9 cellular contexts compared by ENCODE assay signal in the genomic region with DNA sequence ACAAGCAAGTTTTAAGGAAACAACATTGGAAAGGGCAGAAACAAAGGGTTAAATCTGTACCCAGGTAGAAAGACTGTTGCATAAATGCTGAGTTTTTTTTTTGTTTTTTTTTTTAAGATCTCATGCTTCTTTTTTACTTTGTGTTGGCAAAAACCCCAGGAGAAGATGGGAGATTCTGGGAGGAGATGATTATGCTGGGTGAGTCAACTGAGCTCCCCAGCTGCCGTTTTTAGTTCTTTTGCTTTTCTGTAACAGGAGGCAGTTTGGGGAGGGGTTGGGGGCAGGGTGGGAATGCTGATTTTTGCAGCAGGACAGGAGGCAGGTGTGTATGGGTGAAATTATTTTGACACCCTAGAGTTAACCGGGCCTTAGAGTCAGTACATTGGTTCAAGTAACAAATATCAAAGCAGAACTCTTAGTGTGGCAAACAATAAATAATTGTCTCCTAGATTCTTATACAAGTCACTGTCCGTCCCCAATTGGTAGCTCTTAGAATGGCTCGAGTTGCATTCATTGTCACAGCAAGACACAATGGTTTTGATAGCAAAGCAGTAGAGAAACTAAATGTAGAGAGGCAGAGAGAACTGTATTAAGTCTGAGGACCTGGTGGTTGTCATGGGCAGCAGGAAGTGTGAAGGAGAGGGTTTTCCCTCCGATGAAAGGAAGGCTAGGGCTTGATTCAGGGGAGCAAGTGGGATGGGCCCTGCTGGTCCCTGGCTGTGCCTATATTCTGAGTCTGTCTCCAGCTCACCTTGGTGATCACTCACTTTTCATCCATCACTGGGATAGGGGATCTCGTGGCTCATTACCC. TPM values are rescaled to one million over a fixed set of nuclear protein-coding genes. Genes with fewer than 3 reads are reported as not detected.
DNase-seq lines count a peak whose midpoint lies in the region; ATAC-seq and TF ChIP-seq lines count a peak whose summit lies in the region.
"Had no signal": no experiment of that assay in that cellular context is flagged by ENCODE, and none has a peak within 500 bp of the region (broad histone marks: within the 10 kb centered on the region; RNA-seq: fewer than 3 reads in every experiment).

No MANE protein-coding gene starts in this region.

- H3K79me1 ChIP-seq in mesendoderm (ENCODE audit: low read length), result peaks cover 44% of the 10 kb centered on the region

- no peak for TF ChIP-seq POLR2A in breast epithelium (IDR thresholded peaks at IDR 0.05)

- no peak overlapping the region for H2AK5ac ChIP-seq in mesendoderm (ENCODE audit: low read length)

- peak overlapping the region; percentile 5 for H3K56ac ChIP-seq in mesendoderm (ENCODE audit: low read length)

- no peak overlapping the region for H2BK15ac ChIP-seq in mesendoderm (replicated peaks; ENCODE audit: low read depth)

- H3K18ac ChIP-seq in mesendoderm (ENCODE audit: low read length), result no peak overlapping the region

- no peak overlapping the region for H4K5ac ChIP-seq in mesendoderm (ENCODE audit: low read length)

- H2BK120ac ChIP-seq in mesendoderm (ENCODE audit: low read depth, low read length), result no peak overlapping the region

- TF ChIP-seq CTCF in AG10803 (conservative IDR thresholded peaks at IDR 0.05; ENCODE audit: low read length), result no peak
- TF ChIP-seq CTCF in breast epithelium (IDR thresholded peaks at IDR 0.05), result no peak

- H3K4me2 ChIP-seq in mesendoderm (ENCODE audit: low read length), result no peak overlapping the region

- H3K27me3 ChIP-seq in breast epithelium (no peaks in the 10 kb centered on the region), mesendoderm (ENCODE audit: insufficient read depth, low read length, poor library complexity) (no peaks in the 10 kb centered on the region)
- H3K27me3 ChIP-seq: heart left ventricle had no signal

- no CpG with 5 or more reads among the region's 6 CpGs for WGBS in mesendoderm (ENCODE audit: extremely low coverage, insufficient coverage, low lambda C conversion rate)

- H2BK5ac ChIP-seq in mesendoderm (ENCODE audit: low read length), result no peak overlapping the region

- H3K36me3 ChIP-seq in breast epithelium (no peaks in the 10 kb centered on the region), mesendoderm (ENCODE audit: control insufficient read depth, insufficient read depth, low read length) (no peaks in the 10 kb centered on the region)

- intact Hi-C loops in breast epithelium (cut with DNase I; ENCODE audit: low total_unique reads), result no loop called here

- ATAC-seq in GM19452 (IDR thresholded peaks at IDR 0.05; ENCODE audit: unreplicated experiment) (no peak), HG02885 (IDR thresholded peaks at IDR 0.05; ENCODE audit: poor library complexity, unreplicated experiment) (no peak)
- ATAC-seq: heart left ventricle had no signal

- no peaks in the 10 kb centered on the region for H3K9me3 ChIP-seq in breast epithelium
- H3K9me3 ChIP-seq: heart left ventricle had no signal

- peak overlapping the region; percentile 30 for H3K9ac ChIP-seq in mesendoderm (ENCODE audit: low read length)

- no peaks in the 10 kb centered on the region for H3K4me1 ChIP-seq in breast epithelium
- H3K4me1 ChIP-seq in mesendoderm (ENCODE audit: control insufficient read depth, low read depth, low read length), result peaks cover 10% of the 10 kb centered on the region

- H3K4me3 ChIP-seq in AG10803 (ENCODE audit: low read length) (no peak overlapping the region), breast epithelium (no peak overlapping the region), mesendoderm (ENCODE audit: low read length) (no peak overlapping the region)
- H3K4me3 ChIP-seq: heart left ventricle had no signal

- H3K23ac ChIP-seq in mesendoderm (ENCODE audit: low read length), result no peak overlapping the region

- H3K27ac ChIP-seq in breast epithelium, result peak overlapping the region; percentile 11 to 20
- no peak overlapping the region for H3K27ac ChIP-seq in mesendoderm (ENCODE audit: low read depth, low read length)
- H3K27ac ChIP-seq: heart left ventricle had no signal

- DNase-seq in AG10803 (ENCODE audit: low read depth), result peak; percentile 63
- DNase-seq in HT1080 (ENCODE audit: low read depth), result peak; percentile 56
- DNase-seq in breast epithelium (ENCODE audit: low spot score in 2 of 2), result no peak
- DNase-seq in mesendoderm, result no peak
- DNase-seq in NCI-H524 treated with DMSO at 0.1 percent for 48 hours (lab: John Stamatoyannopoulos, UW), result no peak
- DNase-seq in stimulated activated CD8-positive, alpha-beta memory T cell treated with anti-CD3 and anti-CD28 coated beads, Interleukin-4, amount 100 ng/mL, for 48 hours, result no peak
- DNase-seq: heart left ventricle had no signal

- no peak overlapping the region for H3K4ac ChIP-seq in mesendoderm (ENCODE audit: low read depth, low read length)

- H3K79me2 ChIP-seq in mesendoderm (ENCODE audit: control insufficient read depth, insufficient read depth, low read length), result peaks cover 55% of the 10 kb centered on the region

- no peak overlapping the region for H4K8ac ChIP-seq in mesendoderm (ENCODE audit: low read depth, low read length)

RNA-seq across cellular contexts. Expression of a gene that starts 36.7 kb away (rescaled TPM):
- total RNA-seq in HT1080 (2014; rRNA removed; shearing (Covaris generic)), result 0.11 and 0.17 TPM in 2 replicates
- 0.10 and 0.45 TPM in 2 replicates for polyA plus RNA-seq in HT1080 (2015; cell fraction: cytosol; rRNA removed)
- polyA plus RNA-seq in HT1080 (2015; cell fraction: nucleus; rRNA removed), result 0.31 and 0.76 TPM in 2 replicates
- total RNA-seq in breast epithelium, result under 1 TPM; 0.16 to 0.33 (median 0.29) TPM
- 35.7 TPM for polyA plus RNA-seq in mesendoderm (2013, experiment 1 of 2)
- polyA plus RNA-seq in mesendoderm (2013, experiment 2 of 2), result 36.5 TPM

RNA-seq across cellular contexts. Expression of a gene that starts 41.3 kb away (rescaled TPM):
- 18.2 and 39.9 TPM in 2 replicates for total RNA-seq in HT1080 (2014; rRNA removed; shearing (Covaris generic))
- polyA plus RNA-seq in HT1080 (2015; cell fraction: cytosol; rRNA removed), result 22.9 and 23.8 TPM in 2 replicates
- 26.5 and 27.1 TPM in 2 replicates for polyA plus RNA-seq in HT1080 (2015; cell fraction: nucleus; rRNA removed)
- 10 to 100 TPM; 12.6 to 34.0 (median 22.3) TPM for total RNA-seq in breast epithelium
- polyA plus RNA-seq in mesendoderm (2013, experiment 1 of 2), result 44.0 TPM
- polyA plus RNA-seq in mesendoderm (2013, experiment 2 of 2), result 44.6 TPM

RNA-seq across cellular contexts. Expression of a gene that starts 58.6 kb away (rescaled TPM):
- 10.6 and 15.9 TPM in 2 replicates for total RNA-seq in HT1080 (2014; rRNA removed; shearing (Covaris generic))
- 15.7 and 18.5 TPM in 2 replicates for polyA plus RNA-seq in HT1080 (2015; cell fraction: cytosol; rRNA removed)
- polyA plus RNA-seq in HT1080 (2015; cell fraction: nucleus; rRNA removed), result 64.7 and 76.5 TPM in 2 replicates
- total RNA-seq in breast epithelium, result 10 to 100 TPM in 2 of 3 donors, 1 to 10 TPM in 1; 5.9 to 27.4 (median 19.7) TPM
- polyA plus RNA-seq in mesendoderm (2013, experiment 1 of 2), result 20.3 TPM
- polyA plus RNA-seq in mesendoderm (2013, experiment 2 of 2), result 19.6 TPM

Comparison
In these comparisons a context has a peak if more than half of its experiments do, and no peak if none do; other contexts are left out.
1. DNase-seq: peak in AG10803 (single experiment) and HT1080 (single experiment); none in breast epithelium (0 of 2), mesendoderm (single experiment), NCI-H524 treated with DMSO at 0.1 percent for 48 hours (single experiment) and stimulated activated CD8-positive, alpha-beta memory T cell treated with anti-CD3 and anti-CD28 coated beads, Interleukin-4, amount 100 ng/mL, for 48 hours (single experiment).